Comparison of ENCODE assay signal across 16 cellular contexts in genomic region chr11:112817376-112817775, GRCh38.
A peak's percentile ranks its signal among the peaks of the same experiment; 100 is the strongest.
DNase-seq lines count a peak whose midpoint lies in the region; ATAC-seq, FAIRE-seq and TF ChIP-seq lines count a peak whose summit lies in the region.
"Had no signal": no experiment of that assay in that cellular context is flagged by ENCODE, and none has a peak within 500 bp of the region (broad histone marks: within the 10 kb centered on the region; RNA-seq: fewer than 3 reads in every experiment).

No MANE protein-coding gene starts in this region.

- no peak overlapping the region for H2BK12ac ChIP-seq in H1 (ENCODE audit: low read depth, low read length)

- no peak overlapping the region for H3K56ac ChIP-seq in H1 (replicated peaks; ENCODE audit: insufficient read length, low read depth, low read length)

- 78% methylated on average over 3 of the region's 3 CpGs; no CpG with 5 or more reads in 1 of the 2 experiments for WGBS in H1 (ENCODE audit: extremely low coverage in 1 of 2, insufficient coverage in 1 of 2, insufficient read length in 1 of 2, insufficient replicate concordance in 2 of 2, low coverage in 1 of 2, low lambda C conversion rate in 2 of 2, missing lambda C conversion rate in 1 of 2), 2 experiments

- H3K79me1 ChIP-seq in H1 (ENCODE audit: low read depth, low read length): no peaks in the 10 kb centered on the region

- intact Hi-C loops in OCI-LY7 (cut with micrococcal nuclease; ENCODE audit: unreplicated experiment): no loop called here

- H4K8ac ChIP-seq in H1 (ENCODE audit: extremely low read depth, insufficient read depth, low read length): no peak overlapping the region

- no TSS peak for BruUV-seq in OCI-LY7 (replicated peaks; lab: Mats Ljungman, UMichigan)

- H4K91ac ChIP-seq in H1 (replicated peaks; ENCODE audit: insufficient read length, low read length): no peak overlapping the region

- H3K14ac ChIP-seq in H1 (ENCODE audit: insufficient read length): no peak overlapping the region

- TF ChIP-seq RAD21 in H1 (IDR thresholded peaks at IDR 0.05 in 1 of 2, conservative IDR thresholded peaks at IDR 0.05 in 1 of 2; ENCODE audit: low read depth in 2 of 2, low read length in 2 of 2) (no peak), neural cell (conservative IDR thresholded peaks at IDR 0.05) (no peak)

- H3K18ac ChIP-seq in H1 (ENCODE audit: extremely low read depth, low read length): no peak overlapping the region

- H2AFZ ChIP-seq in H1 (ENCODE audit: low read length) (peak overlapping the region; percentile 47), neural cell (ENCODE audit: low read depth, low read length) (no peak overlapping the region), OCI-LY7 (ENCODE audit: low read length) (no peak overlapping the region)
- H2AFZ ChIP-seq: GM23248 had no signal

- POLR2A ChIA-PET in H1 (lab: Charles Lee; ENCODE audit: partially characterized antibody): no interaction called here
- POLR2A ChIA-PET in OCI-LY7 (lab: Charles Lee): interaction anchor here (0.6 kb wide), 1 partner anchor 10 kb away, joined by 4 read pairs; no protein-coding TSS in a partner anchor

- no peak for FAIRE-seq in H1 (lab: Jason Lieb, UNC)
- FAIRE-seq: GM12878, GM18507 had no signal

- H3K27me3 ChIP-seq in H1 (replicated peaks in 1 of 4; ENCODE audit: control insufficient read depth in 3 of 4, extremely low read depth in 1 of 4, insufficient read depth in 3 of 4, low read length in 3 of 4) (no peaks in the 10 kb centered on the region; a peak in 1 of 7 replicates), neural cell (ENCODE audit: insufficient read depth, low read depth, low read length) (no peaks in the 10 kb centered on the region)

- H3K23ac ChIP-seq in H1 (ENCODE audit: insufficient read length): no peak overlapping the region

- H4K20me1 ChIP-seq in H1 (replicated peaks in 1 of 2; ENCODE audit: control insufficient read depth in 1 of 2, insufficient read depth in 2 of 2, low read length in 2 of 2) (no peaks in the 10 kb centered on the region), neural cell (ENCODE audit: insufficient read depth) (no peaks in the 10 kb centered on the region), OCI-LY7 (ENCODE audit: insufficient read depth, low read length) (no peaks in the 10 kb centered on the region)

- no peaks in the 10 kb centered on the region for H3F3A ChIP-seq in neural cell (ENCODE audit: insufficient read depth, low read length, poor library complexity, severe bottlenecking)

- H3K4me3 ChIP-seq in H1 (ENCODE audit: extremely low read depth in 1 of 4, insufficient read depth in 2 of 4, low read depth in 3 of 4, low read length in 4 of 4): no peak overlapping the region
- H3K4me3 ChIP-seq in neural cell (ENCODE audit: low read length): no peak overlapping the region
- H3K4me3 ChIP-seq in OCI-LY7 (ENCODE audit: low read depth, low read length, poor library complexity, severe bottlenecking): no peak overlapping the region
- H3K4me3 ChIP-seq: GM12878, GM23248 had no signal

- H3K9me2 ChIP-seq in neural cell (ENCODE audit: insufficient read depth, low read length): no peaks in the 10 kb centered on the region
- H3K9me2 ChIP-seq in OCI-LY7 (ENCODE audit: insufficient read depth, low read length): no peaks in the 10 kb centered on the region

- TF ChIP-seq EP300 in H1 (IDR thresholded peaks at IDR 0.05; ENCODE audit: borderline replicate concordance in 1 of 2, low read depth in 2 of 2, low read length in 2 of 2) (no peak), neural cell (conservative IDR thresholded peaks at IDR 0.05; ENCODE audit: poor library complexity, severe bottlenecking) (no peak)

- CTCF ChIA-PET in H1 (lab: Charles Lee; ENCODE audit: partially characterized antibody): interaction anchor here (0.9 to 1.0 kb wide), 2 partner anchors 472 to 537 kb away, joined by 3 to 4 read pairs; no protein-coding TSS in a partner anchor
- CTCF ChIA-PET in OCI-LY7 (lab: Charles Lee; ENCODE audit: unreplicated experiment): no interaction called here

- H3K36me3 ChIP-seq in H1 (ENCODE audit: control insufficient read depth in 2 of 4, insufficient read depth in 4 of 4, low read length in 3 of 4) (peaks cover 0 to 5% (median 0%) of the 10 kb centered on the region in 4 experiments; a peak in 1 of 8 replicates), neural cell (ENCODE audit: insufficient read depth, low read length) (no peaks in the 10 kb centered on the region), OCI-LY7 (ENCODE audit: insufficient read depth, low read length) (no peaks in the 10 kb centered on the region)

- no peak overlapping the region for H3K9ac ChIP-seq in H1 (replicated peaks in 1 of 4; ENCODE audit: extremely low read depth in 1 of 4, low read depth in 3 of 4, low read length in 3 of 4)
- H3K9ac ChIP-seq in neural cell (ENCODE audit: low read length): peak overlapping the region; percentile 9
- H3K9ac ChIP-seq: GM23248 had no signal

- H2AK5ac ChIP-seq in H1 (ENCODE audit: low read depth, low read length): 0 out of 2 replicates have a peak overlapping the region, but pooled peaks have one; percentile 46

- no peak overlapping the region for H2BK5ac ChIP-seq in H1 (ENCODE audit: low read depth, low read length)

- no peak overlapping the region for H2BK120ac ChIP-seq in H1 (replicated peaks; ENCODE audit: low read depth, low read length)

- no peaks in the 10 kb centered on the region for H3K23me2 ChIP-seq in H1 (ENCODE audit: low read depth, low read length)

- H4K5ac ChIP-seq in H1 (ENCODE audit: insufficient read length, low read depth, low read length): no peak overlapping the region

- H3K79me2 ChIP-seq in H1 (ENCODE audit: control insufficient read depth in 1 of 2, insufficient read depth in 2 of 2, low read length in 2 of 2) (no peaks in the 10 kb centered on the region), neural cell (replicated peaks; ENCODE audit: insufficient read depth, low read length) (no peaks in the 10 kb centered on the region), OCI-LY7 (ENCODE audit: insufficient read depth, low read depth, low read length) (no peaks in the 10 kb centered on the region)

- no peak for TF ChIP-seq POLR2A in H1 (IDR thresholded peaks at IDR 0.05; ENCODE audit: control extremely low read depth in 1 of 2, low read depth in 2 of 2, low read length in 2 of 2)

- ATAC-seq in HG02571 (IDR thresholded peaks at IDR 0.05; ENCODE audit: unreplicated experiment): no peak
- ATAC-seq: CD8-positive, alpha-beta T cell; GM12878 had no signal

- H3K4ac ChIP-seq in H1 (replicated peaks; ENCODE audit: insufficient read length, low read depth, low read length): no peak overlapping the region

- peaks cover 9 to 22% (median 13%) of the 10 kb centered on the region in 4 experiments; a peak in 6 of 7 replicates for H3K4me1 ChIP-seq in H1 (replicated peaks in 1 of 4; ENCODE audit: control insufficient read depth in 3 of 4, insufficient read depth in 4 of 4, low read length in 3 of 4)
- H3K4me1 ChIP-seq in OCI-LY7 (ENCODE audit: insufficient read depth, low read length, poor library complexity, severe bottlenecking): no peaks in the 10 kb centered on the region

- no peak overlapping the region for H2BK15ac ChIP-seq in H1 (ENCODE audit: low read length)

- DNase-seq in NCI-H82 (lab: John Stamatoyannopoulos, UW) (peak; percentile 20), NCI-H82 treated with DMSO at 0.1 percent for 48 hours (lab: John Stamatoyannopoulos, UW; ENCODE audit: unreplicated experiment) (no peak), H1 (ENCODE audit: low read depth in 1 of 2, low spot score in 2 of 2) (no peak), DMS53 treated with DMSO at 0.1 percent for 48 hours (lab: John Stamatoyannopoulos, UW; ENCODE audit: unreplicated experiment) (no peak), NCI-H524 treated with DMSO at 0.1 percent for 48 hours (lab: John Stamatoyannopoulos, UW) (no peak), OCI-LY7 (ENCODE audit: low spot score) (no peak)
- DNase-seq: CD8-positive, alpha-beta T cell; COR-L47; GM23248; H9; IMR-90 had no signal

- H3K4me2 ChIP-seq in H1 (ENCODE audit: insufficient read depth in 1 of 2, low read depth in 2 of 2, low read length in 2 of 2) (no peak overlapping the region), neural cell (ENCODE audit: low read length) (no peak overlapping the region), OCI-LY7 (ENCODE audit: low read length) (no peak overlapping the region)

- TF ChIP-seq CTCF in H1 (IDR thresholded peaks at IDR 0.05; ENCODE audit: control extremely low read depth in 1 of 3, insufficient read depth in 1 of 3, low read depth in 1 of 3, low read length in 3 of 3): no peak
- no peak for TF ChIP-seq CTCF in neural cell (IDR thresholded peaks at IDR 0.05; ENCODE audit: poor library complexity, severe bottlenecking)
- TF ChIP-seq CTCF in OCI-LY7 (conservative IDR thresholded peaks at IDR 0.05; ENCODE audit: low read length): no peak

- H3K9me3 ChIP-seq in H1 (ENCODE audit: insufficient read depth in 2 of 2, low read depth in 1 of 2, low read length in 1 of 2): peaks cover 7 to 8% of the 10 kb centered on the region in 2 experiments; a peak in 1 of 4 replicates
- no peaks in the 10 kb centered on the region for H3K9me3 ChIP-seq in neural cell (ENCODE audit: low read length)
- H3K9me3 ChIP-seq in OCI-LY7 (ENCODE audit: low read length): no peaks in the 10 kb centered on the region

- H3K27ac ChIP-seq in H1 (ENCODE audit: low read depth, low read length) (no peak overlapping the region), neural cell (ENCODE audit: low read length) (peak overlapping the region; percentile 25), OCI-LY7 (ENCODE audit: low read depth, low read length, poor library complexity, severe bottlenecking) (no peak overlapping the region)
- H3K27ac ChIP-seq: 22Rv1, GM23248 had no signal

- H2BK20ac ChIP-seq in H1 (ENCODE audit: low read length): 0 out of 2 replicates have a peak overlapping the region, but pooled peaks have one; percentile 44

TF ChIP-seq in H1, 55 proteins besides CTCF, POLR2A, EP300 and RAD21:
- 0 out of 2 replicates have a peak, but pooled peaks have one; percentile 30 for TF ChIP-seq TEAD4 (IDR thresholded peaks at IDR 0.05; ENCODE audit: low read depth, low read length)
- TF ChIP-seq RFX5 (IDR thresholded peaks at IDR 0.05; ENCODE audit: borderline replicate concordance, low read depth, low read length): no peak

TF ChIP-seq in neural cell, 6 proteins besides CTCF, POLR2A, EP300 and RAD21 (continues in another document):
- no peak for TF ChIP-seq SMC3 (conservative IDR thresholded peaks at IDR 0.05; ENCODE audit: poor library complexity)
- TF ChIP-seq MXI1 (conservative IDR thresholded peaks at IDR 0.05; ENCODE audit: poor library complexity, severe bottlenecking): no peak
- no peak for TF ChIP-seq POLR2AphosphoS5 (IDR thresholded peaks at IDR 0.05)
